In genomic region chr5:111069839-111070238, GRCh38 we compare ENCODE assay signal across 12 cellular contexts. TPM values are rescaled to one million over a fixed set of nuclear protein-coding genes. Genes with fewer than 3 reads are reported as not detected.
DNase-seq lines count a peak whose midpoint lies in the region; FAIRE-seq and TF ChIP-seq lines count a peak whose summit lies in the region.
"Had no signal": no experiment of that assay in that cellular context is flagged by ENCODE, and none has a peak within 500 bp of the region (broad histone marks: within the 10 kb centered on the region; RNA-seq: fewer than 3 reads in every experiment).

No MANE protein-coding gene starts in this region.

- H3K27me3 Mint-ChIP-seq in activated CD4-positive, alpha-beta memory T cell treated with anti-CD3 and anti-CD28 coated beads for 36 hours: peaks cover 75% of the 10 kb centered on the region
- H3K27me3 Mint-ChIP-seq in activated CD4-positive, alpha-beta memory T cell treated with anti-CD3 and anti-CD28 coated beads, Interleukin-2, amount 10 ng/mL, durations not matched to agents 7 days and 5 days: peaks cover 87% of the 10 kb centered on the region

- no peaks in the 10 kb centered on the region for H3K36me3 ChIP-seq in brain microvascular endothelial cell (replicated peaks)
- no peaks in the 10 kb centered on the region for H3K36me3 ChIP-seq in iPS-20b (ENCODE audit: insufficient read depth, low read depth, low read length)

- POLR2A ChIA-PET in activated CD4-positive, alpha-beta memory T cell treated with anti-CD3 and anti-CD28 coated beads for 36 hours (lab: Charles Lee): no interaction called here
- POLR2A ChIA-PET in activated CD4-positive, alpha-beta memory T cell treated with anti-CD3 and anti-CD28 coated beads, Interleukin-2, amount 10 ng/mL, durations not matched to agents 7 days and 5 days (lab: Charles Lee): no interaction called here

- H3K9me3 Mint-ChIP-seq in activated CD4-positive, alpha-beta memory T cell treated with anti-CD3 and anti-CD28 coated beads for 36 hours: no peaks in the 10 kb centered on the region
- no peaks in the 10 kb centered on the region for H3K9me3 Mint-ChIP-seq in activated CD4-positive, alpha-beta memory T cell treated with anti-CD3 and anti-CD28 coated beads, Interleukin-2, amount 10 ng/mL, durations not matched to agents 7 days and 5 days

- DNase-seq in activated CD4-positive, alpha-beta memory T cell treated with anti-CD3 and anti-CD28 coated beads for 36 hours: no peak
- DNase-seq in activated CD4-positive, alpha-beta memory T cell treated with anti-CD3 and anti-CD28 coated beads, Interleukin-2, amount 10 ng/mL, durations not matched to agents 7 days and 5 days: no peak
- DNase-seq in brain microvascular endothelial cell (peak; percentile 65), stromal cell of bone marrow (ENCODE audit: low read depth) (peak; percentile 55), D721Med (ENCODE audit: insufficient read length, low spot score) (no peak)
- no peak for DNase-seq in stimulated activated CD4-positive, alpha-beta T cell treated with anti-CD3 and anti-CD28 coated beads, Interleukin-2, amount 100 ng/mL, for 24 hours
- DNase-seq in stimulated activated CD4-positive, alpha-beta T cell treated with anti-CD3 and anti-CD28 coated beads, Interleukin-12 subunit alpha, Interleukin-12 subunit beta, amount 100 ng/mL, for 4 hours: no peak
- DNase-seq: NCI-H510A, Right ventricle myocardium superior had no signal

- intact Hi-C loops in activated CD4-positive, alpha-beta memory T cell treated with anti-CD3 and anti-CD28 coated beads for 36 hours (cut with micrococcal nuclease): no loop called here

- FAIRE-seq in D721Med (lab: Jason Lieb, UNC): no peak
- FAIRE-seq: A204.1 had no signal

- 0 out of 2 replicates have a peak, but pooled peaks cover 6% of the 10 kb centered on the region for H3K4me1 ChIP-seq in iPS-20b (ENCODE audit: insufficient read depth, low read length)

- H3K4me1 Mint-ChIP-seq in activated CD4-positive, alpha-beta memory T cell treated with anti-CD3 and anti-CD28 coated beads for 36 hours (ENCODE audit: low read depth): peaks cover 27% of the 10 kb centered on the region
- peaks cover 19% of the 10 kb centered on the region for H3K4me1 Mint-ChIP-seq in activated CD4-positive, alpha-beta memory T cell treated with anti-CD3 and anti-CD28 coated beads, Interleukin-2, amount 10 ng/mL, durations not matched to agents 7 days and 5 days

- peak overlapping the region; percentile 21 for H3K4me3 Mint-ChIP-seq in activated CD4-positive, alpha-beta memory T cell treated with anti-CD3 and anti-CD28 coated beads for 36 hours
- H3K4me3 Mint-ChIP-seq in activated CD4-positive, alpha-beta memory T cell treated with anti-CD3 and anti-CD28 coated beads, Interleukin-2, amount 10 ng/mL, durations not matched to agents 7 days and 5 days: no peak overlapping the region

- TF ChIP-seq CTCF in brain microvascular endothelial cell (IDR thresholded peaks at IDR 0.05; ENCODE audit: low read depth, low read length, missing control alignments): no peak
- TF ChIP-seq CTCF in D721Med (IDR thresholded peaks at IDR 0.05; ENCODE audit: insufficient read depth, missing control alignments): no peak

- H3K27ac ChIP-seq in brain microvascular endothelial cell: no peak overlapping the region
- no peak overlapping the region for H3K27ac ChIP-seq in iPS-20b (ENCODE audit: low read length)
- H3K27ac ChIP-seq: epithelial cell of prostate had no signal

- H3K9ac ChIP-seq in iPS-20b (ENCODE audit: low read depth, low read length): no peak overlapping the region

- H3K4me3 ChIP-seq in brain microvascular endothelial cell (ENCODE audit: low read depth, low read length): peak overlapping the region; percentile 48
- peak overlapping the region; percentile 75; the same call in 1 of the 2 replicates for H3K4me3 ChIP-seq in iPS-20b (ENCODE audit: low read length)

- in situ Hi-C loops in brain microvascular endothelial cell (cut with HindIII; ENCODE audit: low pct_ligation_motif_present, low sequenced_read_pairs): no loop called here

- CTCF ChIA-PET in activated CD4-positive, alpha-beta memory T cell treated with anti-CD3 and anti-CD28 coated beads for 36 hours (lab: Charles Lee): no interaction called here
- CTCF ChIA-PET in activated CD4-positive, alpha-beta memory T cell treated with anti-CD3 and anti-CD28 coated beads, Interleukin-2, amount 10 ng/mL, durations not matched to agents 7 days and 5 days (lab: Charles Lee): no interaction called here

- H3K27me3 ChIP-seq in brain microvascular endothelial cell (replicated peaks) (no peaks in the 10 kb centered on the region), iPS-20b (ENCODE audit: insufficient read depth, low read length) (peaks cover 76% of the 10 kb centered on the region)

- no peaks in the 10 kb centered on the region for H3K36me3 Mint-ChIP-seq in activated CD4-positive, alpha-beta memory T cell treated with anti-CD3 and anti-CD28 coated beads for 36 hours
- no peaks in the 10 kb centered on the region for H3K36me3 Mint-ChIP-seq in activated CD4-positive, alpha-beta memory T cell treated with anti-CD3 and anti-CD28 coated beads, Interleukin-2, amount 10 ng/mL, durations not matched to agents 7 days and 5 days (ENCODE audit: low read depth)

- H3K27ac Mint-ChIP-seq in activated CD4-positive, alpha-beta memory T cell treated with anti-CD3 and anti-CD28 coated beads for 36 hours: no peak overlapping the region
- no peak overlapping the region for H3K27ac Mint-ChIP-seq in activated CD4-positive, alpha-beta memory T cell treated with anti-CD3 and anti-CD28 coated beads, Interleukin-2, amount 10 ng/mL, durations not matched to agents 7 days and 5 days

- no peaks in the 10 kb centered on the region for H3K9me3 ChIP-seq in iPS-20b (ENCODE audit: insufficient read depth, low read depth, low read length)

RNA-seq across cellular contexts. Expression of gene TSLP, which starts 1.7 kb away (rescaled TPM):
- under 1 TPM; 0.34 to 0.55 TPM for total RNA-seq in activated CD4-positive, alpha-beta memory T cell treated with anti-CD3 and anti-CD28 coated beads for 36 hours
- total RNA-seq in activated CD4-positive, alpha-beta memory T cell treated with anti-CD3 and anti-CD28 coated beads, Interleukin-2, amount 10 ng/mL, durations not matched to agents 7 days and 5 days: under 1 TPM; 0.15 TPM

RNA-seq across cellular contexts. Expression of gene WDR36, which starts 22.3 kb away (rescaled TPM):
- 10 to 100 TPM; 43.5 to 44.1 TPM for total RNA-seq in activated CD4-positive, alpha-beta memory T cell treated with anti-CD3 and anti-CD28 coated beads for 36 hours
- total RNA-seq in activated CD4-positive, alpha-beta memory T cell treated with anti-CD3 and anti-CD28 coated beads, Interleukin-2, amount 10 ng/mL, durations not matched to agents 7 days and 5 days: 10 to 100 TPM; 21.8 to 23.2 TPM

Comparison
In these comparisons a context has a peak if more than half of its experiments do, and no peak if none do; other contexts are left out.
1. DNase-seq: peak in brain microvascular endothelial cell (single experiment) and stromal cell of bone marrow (single experiment); none in activated CD4-positive, alpha-beta memory T cell treated with anti-CD3 and anti-CD28 coated beads for 36 hours (single experiment), activated CD4-positive, alpha-beta memory T cell treated with anti-CD3 and anti-CD28 coated beads, Interleukin-2, amount 10 ng/mL, durations not matched to agents 7 days and 5 days (single experiment), stimulated activated CD4-positive, alpha-beta T cell treated with anti-CD3 and anti-CD28 coated beads, Interleukin-2, amount 100 ng/mL, for 24 hours (0 of 2), D721Med (single experiment) and stimulated activated CD4-positive, alpha-beta T cell treated with anti-CD3 and anti-CD28 coated beads, Interleukin-12 subunit alpha, Interleukin-12 subunit beta, amount 100 ng/mL, for 4 hours (single experiment).